In genomic region chr18:46369323-46369722, GRCh38 we compare ENCODE assay signal across 1 cellular context.
TF ChIP-seq lines count a peak whose summit lies in the region.

No MANE protein-coding gene starts in this region.

TF ChIP-seq in WTC11, 78 proteins besides CTCF, POLR2A, EP300 and RAD21 (continued from another document):
- TF ChIP-seq MLX (CRISPR knock-in tag; IDR thresholded peaks at IDR 0.05) (no peak), ZNF121 (CRISPR knock-in tag; IDR thresholded peaks at IDR 0.05) (no peak), GTF2I (CRISPR knock-in tag; conservative IDR thresholded peaks at IDR 0.05) (no peak), HMGA2 (CRISPR knock-in tag; IDR thresholded peaks at IDR 0.05) (no peak), ZNF423 (CRISPR knock-in tag; IDR thresholded peaks at IDR 0.05) (no peak), ESRRA (CRISPR knock-in tag; IDR thresholded peaks at IDR 0.05; ENCODE audit: borderline replicate concordance) (no peak), ATF3 (CRISPR knock-in tag; conservative IDR thresholded peaks at IDR 0.05) (no peak)
